Comparison of ENCODE assay signal across 23 cellular contexts in genomic region chr14:24880689-24881088, GRCh38.
DNase-seq lines count a peak whose midpoint lies in the region; ATAC-seq and TF ChIP-seq lines count a peak whose summit lies in the region.
"Had no signal": no experiment of that assay in that cellular context is flagged by ENCODE, and none has a peak within 500 bp of the region (broad histone marks: within the 10 kb centered on the region; RNA-seq: fewer than 3 reads in every experiment).

No MANE protein-coding gene starts in this region.

- intact Hi-C loops in Right ventricle myocardium superior (cut with DNase I): no loop called here
- intact Hi-C loops in left ventricle myocardium superior (cut with micrococcal nuclease): no loop called here
- intact Hi-C loops in Calu3 (cut with micrococcal nuclease; ENCODE audit: unreplicated experiment): no loop called here

- H3K27me3 Mint-ChIP-seq in Calu3 (ENCODE audit: unreplicated experiment): no peaks in the 10 kb centered on the region

- no peak overlapping the region for H3K4me3 Mint-ChIP-seq in Calu3 (ENCODE audit: low read depth, unreplicated experiment)
- H3K4me3 Mint-ChIP-seq: activated naive CD4-positive, alpha-beta T cell treated with anti-CD3 and anti-CD28 coated beads for 36 hours; activated T-cell treated with anti-CD3 and anti-CD28 coated beads, Interleukin-2, amount 50 U/mL, for 4 hours; natural killer cell treated with Interleukin-12 subunit alpha and Interleukin-12 subunit beta and Interleukin-15 and Interleukin-18, amount 100 ng/mL, for 72 hours had no signal

- peak; percentile 67 for ATAC-seq in Right ventricle myocardium superior (ENCODE audit: poor library complexity)
- ATAC-seq in left ventricle myocardium superior: no peak
- no peak for ATAC-seq in HG02852 (IDR thresholded peaks at IDR 0.05; ENCODE audit: unreplicated experiment)
- ATAC-seq: activated T-cell treated with anti-CD3 and anti-CD28 coated beads, Interleukin-2, amount 50 U/mL, for 4 hours; HCT116; natural killer cell treated with Interleukin-12 subunit alpha and Interleukin-12 subunit beta and Interleukin-15 and Interleukin-18, amount 100 ng/mL, for 72 hours had no signal

- H3K4me1 Mint-ChIP-seq in Calu3 (ENCODE audit: low read depth, unreplicated experiment): peaks cover 54% of the 10 kb centered on the region

- H3K27ac ChIP-seq in muscle layer of duodenum (ENCODE audit: low read length): peak overlapping the region; percentile 35
- H3K27ac ChIP-seq in tibial nerve: peak overlapping the region in 3 of 4 donors; percentile 22 to 83 (median 63)
- H3K27ac ChIP-seq: parathyroid adenoma, vagina had no signal

- peaks cover 18 to 29% of the 10 kb centered on the region in 2 donors for H3K4me1 ChIP-seq in muscle layer of duodenum (ENCODE audit: control insufficient read depth in 1 of 2, insufficient read depth in 2 of 2, low read length in 2 of 2)
- H3K4me1 ChIP-seq in tibial nerve: peaks cover 4 to 48% (median 9%) of the 10 kb centered on the region in 4 donors
- H3K4me1 ChIP-seq: parathyroid adenoma, vagina had no signal

- TF ChIP-seq CTCF in fibroblast of mammary gland (conservative IDR thresholded peaks at IDR 0.05; ENCODE audit: control insufficient read depth, insufficient read depth, low read depth, low read length) (no peak), tibial nerve (IDR thresholded peaks at IDR 0.05) (no peak), Calu3 (IDR thresholded peaks at IDR 0.05; ENCODE audit: unreplicated experiment) (no peak)

- CTCF ChIA-PET in Calu3 (lab: Charles Lee): no interaction called here

- no peaks in the 10 kb centered on the region for H3K36me3 ChIP-seq in muscle layer of duodenum (ENCODE audit: control insufficient read depth in 1 of 2, insufficient read depth in 2 of 2, low read length in 2 of 2)
- H3K36me3 ChIP-seq in tibial nerve: no peaks in the 10 kb centered on the region
- H3K36me3 ChIP-seq: vagina had no signal

- H3K4me3 ChIP-seq in fibroblast of mammary gland (ENCODE audit: control insufficient read depth, low read depth, low read length): no peak overlapping the region
- H3K4me3 ChIP-seq in muscle layer of duodenum (ENCODE audit: low read depth in 1 of 2, low read length in 2 of 2): no peak overlapping the region
- H3K4me3 ChIP-seq in tibial nerve: no peak overlapping the region
- H3K4me3 ChIP-seq: vagina had no signal

- DNase-seq in Right ventricle myocardium superior (no peak), left ventricle myocardium superior (no peak), fibroblast of mammary gland (ENCODE audit: low read depth) (peak; percentile 36), tibial nerve (ENCODE audit: low spot score in 2 of 2) (no peak), NCI-H2196 treated with DMSO at 0.1 percent for 48 hours (lab: John Stamatoyannopoulos, UW; ENCODE audit: unreplicated experiment) (no peak), Calu3 (no peak)
- DNase-seq: activated CD4-positive, CD25-positive, alpha-beta regulatory T cell treated with anti-CD3 and anti-CD28 coated beads, Interleukin-2, amount 50 U/mL, for 72 hours; activated naive CD4-positive, alpha-beta T cell treated with anti-CD3 and anti-CD28 coated beads for 36 hours; activated T-cell treated with anti-CD3 and anti-CD28 coated beads, Interleukin-2, amount 50 U/mL, for 4 hours; aorta; Caco-2; mesendoderm; NCI-H1417; NCI-H2107; NCI-H510A treated with DMSO at 0.1 percent for 48 hours; stimulated activated CD8-positive, alpha-beta memory T cell treated with anti-CD3 and anti-CD28 coated beads, Interleukin-4, amount 100 ng/mL, for 48 hours; T1000 had no signal

- no peak for TF ChIP-seq POLR2A in tibial nerve (IDR thresholded peaks at IDR 0.05)

- H3K27me3 ChIP-seq in muscle layer of duodenum (ENCODE audit: low read depth, low read length) (no peaks in the 10 kb centered on the region), tibial nerve (no peaks in the 10 kb centered on the region)
- H3K27me3 ChIP-seq: vagina had no signal

- WGBS in tibial nerve, 2 donors: 64 to 69% methylated on average over 4 of the region's 4 CpGs

- H3K9me3 ChIP-seq in muscle layer of duodenum (ENCODE audit: control insufficient read depth in 1 of 2, low read length in 2 of 2): no peaks in the 10 kb centered on the region
- no peaks in the 10 kb centered on the region for H3K9me3 ChIP-seq in tibial nerve
- H3K9me3 ChIP-seq: Caco-2, vagina had no signal

- no peaks in the 10 kb centered on the region for H3K9me3 Mint-ChIP-seq in Calu3 (ENCODE audit: low read depth, unreplicated experiment)
- H3K9me3 Mint-ChIP-seq: activated naive CD4-positive, alpha-beta T cell treated with anti-CD3 and anti-CD28 coated beads for 36 hours; activated T-cell treated with anti-CD3 and anti-CD28 coated beads, Interleukin-2, amount 50 U/mL, for 4 hours; natural killer cell treated with Interleukin-12 subunit alpha and Interleukin-12 subunit beta and Interleukin-15 and Interleukin-18, amount 100 ng/mL, for 72 hours had no signal

- H3K27ac Mint-ChIP-seq in Calu3 (ENCODE audit: unreplicated experiment): no peak overlapping the region
- H3K27ac Mint-ChIP-seq: activated naive CD4-positive, alpha-beta T cell treated with anti-CD3 and anti-CD28 coated beads for 36 hours; natural killer cell treated with Interleukin-12 subunit alpha and Interleukin-12 subunit beta and Interleukin-15 and Interleukin-18, amount 100 ng/mL, for 72 hours had no signal

- no TSS peak for BruUV-seq in Calu3 (replicated peaks; lab: Mats Ljungman, UMichigan)

- no peak for TF ChIP-seq EP300 in tibial nerve (IDR thresholded peaks at IDR 0.05)

- no peaks in the 10 kb centered on the region for H3K36me3 Mint-ChIP-seq in Calu3 (ENCODE audit: insufficient read depth, unreplicated experiment)
- H3K36me3 Mint-ChIP-seq: natural killer cell treated with Interleukin-12 subunit alpha and Interleukin-12 subunit beta and Interleukin-15 and Interleukin-18, amount 100 ng/mL, for 72 hours had no signal
